Comparison of ENCODE assay signal across 1 cellular context in genomic region chr7:151232272-151233110, GRCh38.
TF ChIP-seq lines count a peak whose summit lies in the region.

TSS of gene CHPF2 (plus strand) at chr7:151232483. CDS start at chr7:151234012, 1,529 bp downstream.

TF ChIP-seq in HEK293, 187 proteins besides CTCF, POLR2A, EP300 and RAD21 (continued from another document and continues in another):
- TF ChIP-seq HIC1 (tag by site-specific recombination; IDR thresholded peaks at IDR 0.05) (no peak), TRIM28 (IDR thresholded peaks at IDR 0.05; ENCODE audit: borderline replicate concordance, low read length) (no peak), ZNF501 (tag by site-specific recombination; IDR thresholded peaks at IDR 0.05) (no peak; the same call in 1 of the 2 replicates), ZNF488 (tag by site-specific recombination; IDR thresholded peaks at IDR 0.05) (no peak), ZBTB48 (tag by site-specific recombination; IDR thresholded peaks at IDR 0.05) (no peak), RBAK (tag by site-specific recombination; IDR thresholded peaks at IDR 0.05) (no peak), REPIN1 (tag by site-specific recombination; IDR thresholded peaks at IDR 0.05; ENCODE audit: low read depth) (no peak), ZNF433 (tag by site-specific recombination; IDR thresholded peaks at IDR 0.05; ENCODE audit: low read depth) (no peak), BCL6B (tag by site-specific recombination; IDR thresholded peaks at IDR 0.05) (no peak), ZNF768 (tag by site-specific recombination; IDR thresholded peaks at IDR 0.05) (no peak), ZNF561 (tag by site-specific recombination; IDR thresholded peaks at IDR 0.05; ENCODE audit: borderline replicate concordance) (no peak), ZSCAN5A (tag by site-specific recombination; IDR thresholded peaks at IDR 0.05) (no peak; the same call in 1 of the 2 replicates), ZSCAN18 (tag by site-specific recombination; IDR thresholded peaks at IDR 0.05) (no peak), ZNF280C (tag by site-specific recombination; IDR thresholded peaks at IDR 0.05) (no peak), SCRT1 (tag by site-specific recombination; IDR thresholded peaks at IDR 0.05; ENCODE audit: borderline replicate concordance) (no peak), ZBTB17 (tag by site-specific recombination; IDR thresholded peaks at IDR 0.05) (no peak), ZNF248 (tag by site-specific recombination; IDR thresholded peaks at IDR 0.05) (no peak), ZNF138 (tag by site-specific recombination; IDR thresholded peaks at IDR 0.05; ENCODE audit: borderline replicate concordance) (no peak), ZNF664 (tag by site-specific recombination; IDR thresholded peaks at IDR 0.05) (no peak), ZNF274 (IDR thresholded peaks at IDR 0.05; ENCODE audit: low read length) (no peak), ZNF274 (tag by site-specific recombination; IDR thresholded peaks at IDR 0.05; ENCODE audit: borderline replicate concordance) (no peak), ZNF398 (tag by site-specific recombination; IDR thresholded peaks at IDR 0.05) (0 out of 2 replicates have a peak, but pooled peaks have one; percentile 5), ZFP41 (tag by site-specific recombination; IDR thresholded peaks at IDR 0.05; ENCODE audit: borderline replicate concordance) (no peak), YY1 (tag by site-specific recombination; IDR thresholded peaks at IDR 0.05) (no peak), GLIS2 (tag by site-specific recombination; IDR thresholded peaks at IDR 0.05) (peak; percentile 60), SP2 (tag by site-specific recombination; IDR thresholded peaks at IDR 0.05) (peak; percentile 85), WT1 (tag by site-specific recombination; IDR thresholded peaks at IDR 0.05) (no peak), ZNF48 (tag by site-specific recombination; IDR thresholded peaks at IDR 0.05) (no peak), ZNF324 (tag by site-specific recombination; IDR thresholded peaks at IDR 0.05) (no peak), ZBTB7A (tag by site-specific recombination; IDR thresholded peaks at IDR 0.05; ENCODE audit: low read depth) (no peak), ZNF112 (tag by site-specific recombination; IDR thresholded peaks at IDR 0.05) (no peak), ZSCAN16 (tag by site-specific recombination; IDR thresholded peaks at IDR 0.05) (no peak), ZNF747 (tag by site-specific recombination; IDR thresholded peaks at IDR 0.05) (no peak), ZNF311 (tag by site-specific recombination; IDR thresholded peaks at IDR 0.05; ENCODE audit: borderline replicate concordance) (no peak), ELK4 (IDR thresholded peaks at IDR 0.05; ENCODE audit: borderline replicate concordance, low read depth, low read length) (no peak; the same call in 1 of the 2 replicates), PRDM4 (tag by site-specific recombination; IDR thresholded peaks at IDR 0.05) (no peak), ZNF350 (tag by site-specific recombination; IDR thresholded peaks at IDR 0.05) (no peak), ZNF549 (tag by site-specific recombination; IDR thresholded peaks at IDR 0.05) (no peak), ZEB2 (tag by site-specific recombination; IDR thresholded peaks at IDR 0.05) (peak; percentile 61), GLI2 (tag by site-specific recombination; IDR thresholded peaks at IDR 0.05; ENCODE audit: borderline replicate concordance, low read depth) (no peak), ZNF169 (tag by site-specific recombination; IDR thresholded peaks at IDR 0.05) (no peak), ZNF600 (tag by site-specific recombination; IDR thresholded peaks at IDR 0.05) (0 out of 2 replicates have a peak, but pooled peaks have one; percentile 25), ZNF335 (tag by site-specific recombination; conservative IDR thresholded peaks at IDR 0.05) (peak; percentile 97), ZXDB (tag by site-specific recombination; IDR thresholded peaks at IDR 0.05) (peak; percentile 73), EGR2 (tag by site-specific recombination; IDR thresholded peaks at IDR 0.05; ENCODE audit: low read depth) (peak; percentile 88), OVOL3 (tag by site-specific recombination; IDR thresholded peaks at IDR 0.05) (no peak), ZNF830 (tag by site-specific recombination; IDR thresholded peaks at IDR 0.05; ENCODE audit: low read depth) (no peak), ZNF391 (tag by site-specific recombination; IDR thresholded peaks at IDR 0.05; ENCODE audit: borderline replicate concordance, low read depth) (no peak), PBX3 (CRISPR knock-in tag; IDR thresholded peaks at IDR 0.05) (peak; percentile 98), ZNF791 (tag by site-specific recombination; IDR thresholded peaks at IDR 0.05) (no peak)
- TF ChIP-seq, protein P1, sequence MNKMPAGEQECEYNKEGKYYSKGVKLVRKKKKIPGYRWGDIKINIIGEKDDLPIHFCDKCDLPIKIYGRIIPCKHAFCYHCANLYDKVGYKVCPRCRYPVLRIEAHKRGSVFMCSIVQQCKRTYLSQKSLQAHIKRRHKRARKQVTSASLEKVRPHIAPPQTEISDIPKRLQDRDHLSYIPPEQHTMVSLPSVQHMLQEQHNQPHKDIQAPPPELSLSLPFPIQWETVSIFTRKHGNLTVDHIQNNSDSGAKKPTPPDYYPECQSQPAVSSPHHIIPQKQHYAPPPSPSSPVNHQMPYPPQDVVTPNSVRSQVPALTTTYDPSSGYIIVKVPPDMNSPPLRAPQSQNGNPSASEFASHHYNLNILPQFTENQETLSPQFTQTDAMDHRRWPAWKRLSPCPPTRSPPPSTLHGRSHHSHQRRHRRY (tag by site-specific recombination; IDR thresholded peaks at IDR 0.05) = no peak
